ENCODE assay signal across 29 cellular contexts in the genomic region with DNA sequence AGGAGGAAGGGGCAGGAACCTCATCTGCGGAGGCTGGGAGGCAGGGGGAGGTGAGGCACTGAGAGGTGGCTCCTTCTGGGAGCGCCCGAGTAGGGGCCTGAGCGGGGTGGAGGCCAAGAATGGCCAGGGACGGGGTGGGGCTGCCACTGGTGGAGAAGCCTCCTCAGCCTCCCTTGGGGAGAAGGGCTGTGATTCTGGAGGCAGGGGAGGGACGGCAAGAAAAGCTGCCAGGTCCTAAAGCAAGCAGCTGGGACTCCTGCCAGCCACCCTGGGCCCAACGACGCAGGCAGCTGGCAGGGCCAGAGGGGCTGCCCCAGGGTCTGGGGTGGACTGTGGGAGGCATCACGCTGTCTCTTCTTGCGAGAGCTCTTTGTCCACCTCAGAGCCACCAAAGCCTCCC.
"Had no signal": no experiment of that assay in that cellular context is flagged by ENCODE, and none has a peak within 500 bp of the region (broad histone marks: within the 10 kb centered on the region; RNA-seq: fewer than 3 reads in every experiment).

No MANE protein-coding gene starts in this region.

- H3K36me3 ChIP-seq: esophagus muscularis mucosa, heart left ventricle, left ventricle myocardium inferior, pancreas, prostate gland, sigmoid colon had no signal

- H3K4me1 ChIP-seq: foreskin keratinocyte, left ventricle myocardium inferior, pancreas, prostate gland, sigmoid colon had no signal

- DNase-seq: activated CD4-positive, alpha-beta memory T cell treated with anti-CD3 and anti-CD28 coated beads for 36 hours; activated CD4-positive, alpha-beta T cell treated with anti-CD3 and anti-CD28 coated beads, Interleukin-2, amount 10 ng/mL, durations not matched to agents 24 days and 14 days; activated CD4-positive, CD25-positive, alpha-beta regulatory T cell treated with anti-CD3 and anti-CD28 coated beads, Interleukin-2, amount 50 U/mL, for 72 hours; activated CD8-positive, alpha-beta memory T cell treated with anti-CD3 and anti-CD28 coated beads, Interleukin-2, amount 50 U/mL, for 4 hours; activated effector memory CD4-positive, alpha-beta T cell treated with anti-CD3 and anti-CD28 coated beads, Interleukin-2, amount 50 U/mL, for 16 hours; activated naive CD4-positive, alpha-beta T cell treated with anti-CD3 and anti-CD28 coated beads for 36 hours; activated naive CD8-positive, alpha-beta T cell treated with anti-CD3 and anti-CD28 coated beads, Interleukin-2, amount 10 ng/mL, durations not matched to agents 7 days and 5 days; activated T-cell treated with anti-CD3 and anti-CD28 coated beads, Interleukin-2, amount 50 U/mL, for 1 hour; central memory CD4-positive, alpha-beta T cell; effector CD4-positive, alpha-beta T cell; foreskin keratinocyte; heart left ventricle; kidney glomerular epithelial cell; left ventricle myocardium inferior; mesendoderm; mucosa of descending colon; nephron progenitor cell; retina; sigmoid colon; small intestine; stimulated activated CD4-positive, alpha-beta T cell treated with anti-CD3 and anti-CD28 coated beads, Interleukin-4, amount 100 ng/mL, for 24 hours; stimulated activated naive CD8-positive, alpha-beta T cell treated with anti-CD3 and anti-CD28 coated beads, Interleukin-15, amount 100 ng/mL, for 72 hours; T-helper 2 cell had no signal

- ATAC-seq: foreskin keratinocyte; heart left ventricle; mucosa of descending colon; pancreas; stimulated activated memory B cell treated with anti-CD40 and anti-IgM and Interleukin-4, amounts not matched to agents 10 μg/mL and 1 μg/mL and 100 μg/mL, for 72 hours; stimulated activated naive CD8-positive, alpha-beta T cell treated with anti-CD3 and anti-CD28 coated beads, Interleukin-15, amount 100 ng/mL, for 72 hours had no signal

- H3K27ac ChIP-seq: esophagus muscularis mucosa, foreskin keratinocyte, heart left ventricle, left ventricle myocardium inferior, pancreas, prostate gland, sigmoid colon had no signal

- H3K9me3 ChIP-seq: esophagus muscularis mucosa, heart left ventricle, left ventricle myocardium inferior, mucosa of descending colon, pancreas, prostate gland, sigmoid colon, tibial nerve had no signal

- H3K4me3 ChIP-seq: esophagus muscularis mucosa, heart left ventricle, left ventricle myocardium inferior, lung, mucosa of descending colon, pancreas, prostate gland, sigmoid colon, tibial nerve had no signal

- H3K27me3 ChIP-seq: esophagus muscularis mucosa, foreskin keratinocyte, heart left ventricle, pancreas, sigmoid colon, tibial nerve had no signal
